ENCODE assay signal across 28 cellular contexts in genomic region chr22:42416671-42417230, GRCh38. TPM values are rescaled to one million over a fixed set of nuclear protein-coding genes. Genes with fewer than 3 reads are reported as not detected.
"Had no signal": no experiment of that assay in that cellular context is flagged by ENCODE, and none has a peak within 500 bp of the region (broad histone marks: within the 10 kb centered on the region; RNA-seq: fewer than 3 reads in every experiment).

No MANE protein-coding gene starts in this region.

- ATAC-seq: activated CD4-positive, CD25-positive, alpha-beta regulatory T cell treated with anti-CD3 and anti-CD28 coated beads, Interleukin-2, amount 50 U/mL, for 24 hours; left lung; natural killer cell; sciatic nerve; stimulated activated effector memory CD8-positive, alpha-beta T cell treated with anti-CD3 and anti-CD28 coated beads, Interleukin-12 subunit alpha, Interleukin-12 subunit beta, amount 100 ng/mL, for 72 hours; stimulated activated naive CD8-positive, alpha-beta T cell treated with anti-CD3 and anti-CD28 coated beads, Interleukin-15, amount 100 ng/mL, for 72 hours; T-helper 17 cell had no signal

- H3K9me3 Mint-ChIP-seq: activated CD4-positive, alpha-beta memory T cell treated with anti-CD3 and anti-CD28 coated beads, Interleukin-2, amount 10 ng/mL, durations not matched to agents 7 days and 5 days; activated T-cell treated with anti-CD3 and anti-CD28 coated beads, Interleukin-2, amount 50 U/mL, for 24 hours; natural killer cell; stimulated activated effector memory CD8-positive, alpha-beta T cell treated with anti-CD3 and anti-CD28 coated beads, Interleukin-12 subunit alpha, Interleukin-12 subunit beta, amount 100 ng/mL, for 72 hours; stimulated activated naive CD8-positive, alpha-beta T cell treated with anti-CD3 and anti-CD28 coated beads, Interleukin-15, amount 100 ng/mL, for 72 hours had no signal

- H3K4me1 Mint-ChIP-seq: stimulated activated effector memory CD8-positive, alpha-beta T cell treated with anti-CD3 and anti-CD28 coated beads, Interleukin-12 subunit alpha, Interleukin-12 subunit beta, amount 100 ng/mL, for 72 hours had no signal

- H3K27ac Mint-ChIP-seq: activated CD4-positive, alpha-beta memory T cell treated with anti-CD3 and anti-CD28 coated beads, Interleukin-2, amount 10 ng/mL, durations not matched to agents 7 days and 5 days; activated T-cell treated with anti-CD3 and anti-CD28 coated beads, Interleukin-2, amount 50 U/mL, for 24 hours; T-helper 17 cell had no signal

- DNase-seq: activated CD4-positive, alpha-beta memory T cell treated with anti-CD3 and anti-CD28 coated beads, Interleukin-2, amount 10 ng/mL, durations not matched to agents 7 days and 5 days; activated CD4-positive, alpha-beta T cell treated with anti-CD3 and anti-CD28 coated beads for 48 hours; activated CD8-positive, alpha-beta memory T cell treated with anti-CD3 and anti-CD28 coated beads, Interleukin-2, amount 50 U/mL, for 48 hours; activated gamma-delta T cell; activated naive CD4-positive, alpha-beta T cell treated with anti-CD3 and anti-CD28 coated beads, Interleukin-2, amount 50 U/mL, for 16 hours; activated T-cell treated with anti-CD3 and anti-CD28 coated beads, Interleukin-2, amount 50 U/mL, for 24 hours; amniotic stem cell; central memory CD4-positive, alpha-beta T cell; effector memory CD4-positive, alpha-beta T cell; left lung; mesendoderm; natural killer cell; ovary; retina; small intestine; stimulated activated CD4-positive, alpha-beta T cell treated with anti-CD3 and anti-CD28 coated beads, Interleukin-4, amount 100 ng/mL, for 24 hours; stimulated activated naive CD8-positive, alpha-beta T cell treated with anti-CD3 and anti-CD28 coated beads, Interleukin-15, amount 100 ng/mL, for 72 hours; substantia nigra; T-helper 17 cell; T1000; upper lobe of left lung; WERI-Rb-1 had no signal

- H3K4me3 Mint-ChIP-seq: activated CD4-positive, alpha-beta memory T cell treated with anti-CD3 and anti-CD28 coated beads, Interleukin-2, amount 10 ng/mL, durations not matched to agents 7 days and 5 days; activated T-cell treated with anti-CD3 and anti-CD28 coated beads, Interleukin-2, amount 50 U/mL, for 24 hours; natural killer cell; stimulated activated effector memory CD8-positive, alpha-beta T cell treated with anti-CD3 and anti-CD28 coated beads, Interleukin-12 subunit alpha, Interleukin-12 subunit beta, amount 100 ng/mL, for 72 hours; stimulated activated naive CD8-positive, alpha-beta T cell treated with anti-CD3 and anti-CD28 coated beads, Interleukin-15, amount 100 ng/mL, for 72 hours; T-helper 17 cell had no signal

- H3K36me3 Mint-ChIP-seq: natural killer cell; stimulated activated effector memory CD8-positive, alpha-beta T cell treated with anti-CD3 and anti-CD28 coated beads, Interleukin-12 subunit alpha, Interleukin-12 subunit beta, amount 100 ng/mL, for 72 hours had no signal

- H3K27ac ChIP-seq: left lung, ovary, prostate gland, upper lobe of left lung, vagina, WERI-Rb-1 had no signal

RNA-seq across cellular contexts. Expression of gene NFAM1, which starts 15.5 kb away (rescaled TPM):
- total RNA-seq: epithelial cell of proximal tubule had no signal
